32 cellular contexts compared by ENCODE assay signal in the genomic region with DNA sequence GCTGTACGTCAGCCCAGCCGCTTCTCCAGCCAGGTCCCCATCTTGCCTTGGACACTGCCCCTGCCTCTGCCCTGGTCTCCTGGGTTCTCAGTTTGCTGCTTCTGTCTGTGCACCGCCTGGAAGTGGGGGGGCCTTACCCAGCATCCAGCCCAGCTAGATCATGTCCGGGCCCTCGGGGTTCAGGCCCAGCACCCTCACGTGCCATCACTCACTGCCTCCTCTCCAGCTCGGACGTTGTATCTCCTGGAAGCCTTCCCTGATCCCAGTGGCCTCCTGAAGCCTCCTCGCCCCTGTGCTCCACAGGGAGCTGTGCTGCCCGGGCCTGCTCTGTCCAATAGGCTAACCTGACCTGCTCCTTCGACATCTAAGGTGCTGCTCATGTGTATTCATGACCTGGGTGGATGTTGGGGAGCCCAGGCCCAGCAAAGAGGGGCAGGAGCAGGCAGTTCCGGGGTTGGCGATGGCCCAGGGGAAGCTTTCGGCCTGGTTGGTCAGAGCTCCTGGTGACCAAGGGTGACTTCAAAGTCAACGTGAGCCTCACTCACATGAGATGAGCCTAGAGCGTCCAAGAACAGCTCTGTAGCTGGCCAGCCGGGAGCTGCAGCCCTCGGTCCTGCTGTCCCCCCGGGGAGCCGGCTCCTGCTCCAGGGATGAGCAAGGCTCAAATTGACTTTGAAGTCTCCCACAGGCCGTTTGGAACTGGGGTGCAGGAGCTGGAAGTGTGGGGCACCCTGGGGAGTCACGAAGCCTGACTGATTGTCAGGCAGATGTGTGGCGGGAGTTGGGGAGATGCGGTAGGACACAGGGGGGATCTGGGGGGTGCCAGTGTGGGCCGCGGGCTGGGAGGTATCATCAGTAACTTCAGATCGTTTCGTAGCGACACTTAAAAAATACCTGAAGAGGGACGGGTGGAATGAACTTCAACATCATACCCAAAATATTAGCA. TPM values are rescaled to one million over a fixed set of nuclear protein-coding genes. Genes with fewer than 3 reads are reported as not detected.
A peak's percentile ranks its signal among the peaks of the same experiment; 100 is the strongest.
DNase-seq lines count a peak whose midpoint lies in the region; ATAC-seq and TF ChIP-seq lines count a peak whose summit lies in the region.
"Had no signal": no experiment of that assay in that cellular context is flagged by ENCODE, and none has a peak within 500 bp of the region (broad histone marks: within the 10 kb centered on the region; RNA-seq: fewer than 3 reads in every experiment).

No MANE protein-coding gene starts in this region.

- DNase-seq in GM13976 (ENCODE audit: low spot score) = peak; percentile 18
- peak; percentile 6 for DNase-seq in activated T-helper 2 cell treated with anti-CD3 and anti-CD28 coated beads, Interferon-gamma antibody, Interleukin-2, Interleukin-4, amounts not matched to agents 10 μg/mL and 5 μg/mL and 100 μg/mL, durations not matched to agents 14 hours and 24 hours and 36 hours (ENCODE audit: low spot score)
- peak; percentile 38 for DNase-seq in left lobe of liver (ENCODE audit: low spot score)
- peak in 3 of 5 donors; percentile 8 to 24 (median 8) for DNase-seq in ovary
- DNase-seq in foreskin keratinocyte = no peak
- no peak for DNase-seq in SW480 (ENCODE audit: low spot score)
- DNase-seq: activated CD4-positive, alpha-beta T cell treated with anti-CD3 and anti-CD28 coated beads, Interleukin-2, amount 50 U/mL, for 4 hours; activated naive CD4-positive, alpha-beta T cell treated with anti-CD3 and anti-CD28 coated beads, Interleukin-2, amount 50 U/mL, for 16 hours; amniotic stem cell; BE2C; DMS153; HCEC 1CT; IMR-90; NCI-H146; NCI-H345; NCI-H69; PC-3; right lobe of liver; SHP77; stimulated activated CD4-positive, alpha-beta T cell treated with anti-CD3 and anti-CD28 coated beads, Interleukin-12 subunit alpha, Interleukin-12 subunit beta, amount 100 ng/mL, for 4 hours; stimulated activated CD4-positive, alpha-beta T cell treated with anti-CD3 and anti-CD28 coated beads, Interleukin-2, amount 100 ng/mL, for 48 hours; thyroid gland had no signal

- no peak for ATAC-seq in left lobe of liver
- ATAC-seq in HG03521 (IDR thresholded peaks at IDR 0.05; ENCODE audit: unreplicated experiment) = no peak
- no peak for ATAC-seq in foreskin keratinocyte
- ATAC-seq: activated CD4-positive, CD25-positive, alpha-beta regulatory T cell treated with anti-CD3 and anti-CD28 coated beads, Interleukin-2, amount 50 U/mL, for 24 hours; naive thymus-derived CD4-positive, alpha-beta T cell; PC-3; right lobe of liver; stimulated activated naive CD8-positive, alpha-beta T cell treated with anti-CD3 and anti-CD28 coated beads, Interleukin-15, amount 100 ng/mL, for 72 hours had no signal

- H3K4me3 Mint-ChIP-seq in activated T-helper 2 cell treated with anti-CD3 and anti-CD28 coated beads, Interferon-gamma antibody, Interleukin-2, Interleukin-4, amounts not matched to agents 10 μg/mL and 5 μg/mL and 100 μg/mL, durations not matched to agents 14 hours and 24 hours and 36 hours (ENCODE audit: low read depth) = no peak overlapping the region
- H3K4me3 Mint-ChIP-seq: activated T-helper 1 cell treated with anti-CD3 and anti-CD28 coated beads, Interleukin-12 subunit alpha, Interleukin-12 subunit beta, Interleukin-2, Interleukin-4 antibody, amounts not matched to agents 30 ng/mL and 10 ng/mL and 1 ng/mL, durations not matched to agents 14 hours and 24 hours and 36 hours; brain; mesothelial cell of epicardium; stimulated activated naive CD8-positive, alpha-beta T cell treated with anti-CD3 and anti-CD28 coated beads, Interleukin-15, amount 100 ng/mL, for 72 hours had no signal

- H3K4me1 ChIP-seq in ovary (ENCODE audit: insufficient read depth) = peaks cover 9% of the 10 kb centered on the region
- H3K4me1 ChIP-seq in foreskin keratinocyte = no peaks in the 10 kb centered on the region
- H3K4me1 ChIP-seq: BE2C, right lobe of liver had no signal

- H3K27me3 Mint-ChIP-seq in activated T-helper 2 cell treated with anti-CD3 and anti-CD28 coated beads, Interferon-gamma antibody, Interleukin-2, Interleukin-4, amounts not matched to agents 10 μg/mL and 5 μg/mL and 100 μg/mL, durations not matched to agents 14 hours and 24 hours and 36 hours (ENCODE audit: low read depth) = peaks cover 28% of the 10 kb centered on the region

- H3K27me3 ChIP-seq in ovary (peaks cover 4% of the 10 kb centered on the region), foreskin keratinocyte (peaks cover 63% of the 10 kb centered on the region)
- H3K27me3 ChIP-seq: thyroid gland had no signal

- in situ Hi-C loops in GM13976 (cut with MboI; ENCODE audit: low sequenced_read_pairs, unreplicated experiment) = no loop called here

- H3K36me3 ChIP-seq in ovary = no peaks in the 10 kb centered on the region
- H3K36me3 ChIP-seq: BE2C, right lobe of liver, thyroid gland had no signal

- no peaks in the 10 kb centered on the region for H3K9me3 ChIP-seq in ovary
- H3K9me3 ChIP-seq: BE2C, right lobe of liver, thyroid gland had no signal

- peaks cover 1% of the 10 kb centered on the region for H3K4me1 Mint-ChIP-seq in activated T-helper 2 cell treated with anti-CD3 and anti-CD28 coated beads, Interferon-gamma antibody, Interleukin-2, Interleukin-4, amounts not matched to agents 10 μg/mL and 5 μg/mL and 100 μg/mL, durations not matched to agents 14 hours and 24 hours and 36 hours (ENCODE audit: low read depth)
- H3K4me1 Mint-ChIP-seq: brain had no signal

- TF ChIP-seq CTCF in GM13976 (IDR thresholded peaks at IDR 0.05; ENCODE audit: borderline replicate concordance, control extremely low read depth, extremely low read depth, insufficient read depth, missing control alignments) (no peak), ovary (IDR thresholded peaks at IDR 0.05) (no peak), foreskin keratinocyte (conservative IDR thresholded peaks at IDR 0.05) (no peak)

- H3K4me3 ChIP-seq in ovary = no peak overlapping the region
- H3K4me3 ChIP-seq: hepatocyte, right lobe of liver, thyroid gland had no signal

- H3K27ac ChIP-seq in ovary (no peak overlapping the region), foreskin keratinocyte (no peak overlapping the region)
- H3K27ac ChIP-seq: hepatocyte, right lobe of liver, thyroid gland had no signal

- intact Hi-C loops in activated T-helper 2 cell treated with anti-CD3 and anti-CD28 coated beads, Interferon-gamma antibody, Interleukin-2, Interleukin-4, amounts not matched to agents 10 μg/mL and 5 μg/mL and 100 μg/mL, durations not matched to agents 14 hours and 24 hours and 36 hours (cut with micrococcal nuclease) = no loop called here
- intact Hi-C loops in ovary (cut with DNase I) = no loop called here

- no peak for TF ChIP-seq POLR2A in ovary (IDR thresholded peaks at IDR 0.05)

- H3K9me3 Mint-ChIP-seq in activated T-helper 2 cell treated with anti-CD3 and anti-CD28 coated beads, Interferon-gamma antibody, Interleukin-2, Interleukin-4, amounts not matched to agents 10 μg/mL and 5 μg/mL and 100 μg/mL, durations not matched to agents 14 hours and 24 hours and 36 hours = peaks cover 11% of the 10 kb centered on the region

- TF ChIP-seq EP300 in ovary (IDR thresholded peaks at IDR 0.05) = no peak

- H3K36me3 Mint-ChIP-seq in activated T-helper 2 cell treated with anti-CD3 and anti-CD28 coated beads, Interferon-gamma antibody, Interleukin-2, Interleukin-4, amounts not matched to agents 10 μg/mL and 5 μg/mL and 100 μg/mL, durations not matched to agents 14 hours and 24 hours and 36 hours (ENCODE audit: low read depth) = no peaks in the 10 kb centered on the region
- H3K36me3 Mint-ChIP-seq: brain, mesothelial cell of epicardium had no signal

- H3K27ac Mint-ChIP-seq in activated T-helper 2 cell treated with anti-CD3 and anti-CD28 coated beads, Interferon-gamma antibody, Interleukin-2, Interleukin-4, amounts not matched to agents 10 μg/mL and 5 μg/mL and 100 μg/mL, durations not matched to agents 14 hours and 24 hours and 36 hours = no peak overlapping the region
- H3K27ac Mint-ChIP-seq: activated T-helper 1 cell treated with anti-CD3 and anti-CD28 coated beads, Interleukin-12 subunit alpha, Interleukin-12 subunit beta, Interleukin-2, Interleukin-4 antibody, amounts not matched to agents 30 ng/mL and 10 ng/mL and 1 ng/mL, durations not matched to agents 14 hours and 24 hours and 36 hours; brain; mesothelial cell of epicardium; naive thymus-derived CD4-positive, alpha-beta T cell had no signal

- 92% methylated on average over 30 of the region's 30 CpGs for WGBS in ovary, 3 donors

RNA-seq across cellular contexts. Expression of a gene that starts 5.2 kb away (rescaled TPM):
- 0.23 and 0.25 TPM in 2 replicates for total RNA-seq in activated T-helper 2 cell treated with anti-CD3 and anti-CD28 coated beads, Interferon-gamma antibody, Interleukin-2, Interleukin-4, amounts not matched to agents 10 μg/mL and 5 μg/mL and 100 μg/mL, durations not matched to agents 14 hours and 24 hours and 36 hours
- total RNA-seq in left lobe of liver = 0.83 TPM
- total RNA-seq in ovary = 1 to 10 TPM in 1 of 7 donors, under 1 TPM in 6; 0.18 to 1.3 (median 0.25) TPM
- polyA plus RNA-seq in ovary = under 1 TPM; 0.10 to 0.12 TPM
- total RNA-seq in foreskin keratinocyte = 0.21 TPM in 1 of 2 replicates, not detected in the other
- polyA plus RNA-seq in foreskin keratinocyte = 0.08 and 0.12 TPM in 2 replicates
- total RNA-seq: endothelial cell of umbilical vein, fibroblast of lung, IMR-90 had no signal
- polyA plus RNA-seq: endothelial cell of umbilical vein; fibroblast of lung; IMR-90; naive thymus-derived CD4-positive, alpha-beta T cell had no signal

RNA-seq across cellular contexts. Expression of a gene that starts 26.1 kb away (rescaled TPM):
- 3.1 and 3.4 TPM in 2 replicates for total RNA-seq in activated T-helper 2 cell treated with anti-CD3 and anti-CD28 coated beads, Interferon-gamma antibody, Interleukin-2, Interleukin-4, amounts not matched to agents 10 μg/mL and 5 μg/mL and 100 μg/mL, durations not matched to agents 14 hours and 24 hours and 36 hours
- total RNA-seq in left lobe of liver (0.35 TPM), ovary (under 1 TPM in 5 of 7 donors, not detected in 2; 0.12 to 0.75 (median 0.31) TPM), foreskin keratinocyte (not detected in 2 replicates)
- polyA plus RNA-seq in ovary (under 1 TPM; 0.35 to 0.65 TPM), foreskin keratinocyte (not detected in 2 replicates)
- total RNA-seq: endothelial cell of umbilical vein, IMR-90, PC-3 had no signal
- polyA plus RNA-seq: endothelial cell of umbilical vein, fibroblast of lung, IMR-90 had no signal

RNA-seq across cellular contexts. Expression of a gene that starts 26.2 kb away (rescaled TPM):
- total RNA-seq in activated T-helper 2 cell treated with anti-CD3 and anti-CD28 coated beads, Interferon-gamma antibody, Interleukin-2, Interleukin-4, amounts not matched to agents 10 μg/mL and 5 μg/mL and 100 μg/mL, durations not matched to agents 14 hours and 24 hours and 36 hours = 4.6 and 4.8 TPM in 2 replicates
- total RNA-seq in left lobe of liver (0.35 TPM), ovary (1 to 10 TPM in 3 of 7 donors, under 1 TPM in 3, not detected in 1; 0.63 to 3.9 (median 1.3) TPM), foreskin keratinocyte (not detected in 2 replicates)
- polyA plus RNA-seq in ovary (1 to 10 TPM in 1 of 2 donors, not detected in 1; 1.3 TPM), foreskin keratinocyte (not detected in 2 replicates)
- total RNA-seq: endothelial cell of umbilical vein, IMR-90, PC-3 had no signal
- polyA plus RNA-seq: endothelial cell of umbilical vein, fibroblast of lung had no signal

Comparison
In these comparisons a context has a peak if more than half of its experiments do, and no peak if none do; other contexts are left out.
1. DNase-seq: peak in GM13976 (single experiment), activated T-helper 2 cell treated with anti-CD3 and anti-CD28 coated beads, Interferon-gamma antibody, Interleukin-2, Interleukin-4, amounts not matched to agents 10 μg/mL and 5 μg/mL and 100 μg/mL, durations not matched to agents 14 hours and 24 hours and 36 hours (single experiment), left lobe of liver (single experiment) and ovary (3 of 5); none in foreskin keratinocyte (0 of 2) and SW480 (single experiment).